8 cellular contexts compared by ENCODE assay signal in genomic region chr7:73234994-73235717, GRCh38.
A peak's percentile ranks its signal among the peaks of the same experiment; 100 is the strongest.
DNase-seq lines count a peak whose midpoint lies in the region; ATAC-seq and TF ChIP-seq lines count a peak whose summit lies in the region.
"Not testable (repeated sequence)": the region's sequence is repeated elsewhere in the genome, so short reads cannot be mapped to it uniquely, and the experiment has no call there.

No MANE protein-coding gene starts in this region.

- TF ChIP-seq POLR2A in uterus (IDR thresholded peaks at IDR 0.05), result not testable (repeated sequence)

- H3K79me2 ChIP-seq in OCI-LY1 (ENCODE audit: insufficient read depth, low read length), result not testable (repeated sequence)

- H2AFZ ChIP-seq in OCI-LY1 (ENCODE audit: low read length), result not testable (repeated sequence)

- not testable (repeated sequence) for H3K36me3 ChIP-seq in OCI-LY1 (ENCODE audit: insufficient read depth, low read length); lower lobe of right lung; uterus

- H3K27ac ChIP-seq in OCI-LY1 (ENCODE audit: low read depth, low read length, poor library complexity, severe bottlenecking); lower lobe of right lung; uterus: not testable (repeated sequence)

- DNase-seq in activated CD8-positive, alpha-beta memory T cell treated with anti-CD3 and anti-CD28 coated beads, Interleukin-2, amount 50 U/mL, for 24 hours (ENCODE audit: extremely low read depth), result peak; percentile 66
- not testable (repeated sequence) for DNase-seq in choroid plexus epithelial cell (ENCODE audit: low read depth)
- peak; percentile 95 for DNase-seq in lower lobe of right lung
- peak; percentile 87 to 90 for DNase-seq in stimulated activated CD4-positive, alpha-beta T cell treated with anti-CD3 and anti-CD28 coated beads, Interleukin-1b, Interleukin-23, amount 100 ng/mL, for 4 hours (ENCODE audit: low read depth in 2 of 2)
- peak; percentile 91 to 93 for DNase-seq in uterus

- not testable (repeated sequence) for H3K27me3 ChIP-seq in OCI-LY1 (ENCODE audit: insufficient read depth, low read length); lower lobe of right lung (ENCODE audit: low read depth); uterus

- H3K9ac ChIP-seq in OCI-LY1 (ENCODE audit: low read length), result not testable (repeated sequence)

- not testable (repeated sequence) for H3K9me3 ChIP-seq in OCI-LY1 (ENCODE audit: low read length); lower lobe of right lung; uterus

- intact Hi-C loops in lower lobe of right lung (cut with DNase I); uterus (cut with DNase I; ENCODE audit: low total_unique reads): not testable (repeated sequence)

- H3K4me1 ChIP-seq in OCI-LY1 (ENCODE audit: insufficient read depth, low read length, severe bottlenecking); lower lobe of right lung; uterus: not testable (repeated sequence)

- peak overlapping the region; percentile 55 for H3K4me2 ChIP-seq in OCI-LY1 (ENCODE audit: low read length)

- not testable (repeated sequence) for H3K9me2 ChIP-seq in OCI-LY1 (ENCODE audit: low read depth, low read length)

- ATAC-seq in GM19328 (IDR thresholded peaks at IDR 0.05; ENCODE audit: unreplicated experiment) (peak; percentile 96), HG02884 (IDR thresholded peaks at IDR 0.05; ENCODE audit: unreplicated experiment) (peak; percentile 87), lower lobe of right lung (peak; percentile 97 to 98)

- not testable (repeated sequence) for H3F3A ChIP-seq in OCI-LY1 (ENCODE audit: insufficient read depth, low read length)

- H4K20me1 ChIP-seq in OCI-LY1 (ENCODE audit: insufficient read depth, low read length), result not testable (repeated sequence)

- H3K4me3 ChIP-seq in OCI-LY1 (ENCODE audit: low read depth, low read length, poor library complexity, severe bottlenecking) (peak overlapping the region; percentile 50), choroid plexus epithelial cell (ENCODE audit: low read depth, low read length) (peak overlapping the region; percentile 37), lower lobe of right lung (peak overlapping the region; percentile 42), uterus (peak overlapping the region in 1 of 2 donors; percentile 31)

- not testable (repeated sequence) for TF ChIP-seq CTCF in OCI-LY1 (IDR thresholded peaks at IDR 0.05; ENCODE audit: low read length); choroid plexus epithelial cell (conservative IDR thresholded peaks at IDR 0.05; ENCODE audit: low read depth, low read length); lower lobe of right lung (IDR thresholded peaks at IDR 0.05); uterus (IDR thresholded peaks at IDR 0.05)
